ENCODE assay signal across 1 cellular context in the genomic region with DNA sequence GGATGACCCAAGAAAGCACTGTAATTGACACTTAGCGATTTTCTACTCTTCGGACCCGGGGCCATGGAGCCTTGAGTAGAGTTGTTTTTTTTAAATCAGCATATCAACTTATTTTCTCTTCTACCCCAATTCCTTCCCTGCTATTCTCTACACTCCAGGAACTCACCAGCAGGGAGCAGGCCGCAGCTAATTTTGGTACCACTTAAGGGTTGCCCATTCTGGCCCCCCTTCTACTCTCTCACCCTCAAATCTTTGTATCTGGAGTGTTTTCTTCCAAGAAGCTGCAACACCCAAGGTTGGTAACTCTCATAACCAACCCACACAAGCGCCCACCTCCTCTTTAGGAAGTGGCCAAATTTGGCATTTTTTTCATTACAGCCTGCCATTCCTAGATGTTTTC.
TF ChIP-seq lines count a peak whose summit lies in the region.

No MANE protein-coding gene starts in this region.

TF ChIP-seq in HepG2, 621 proteins besides CTCF, POLR2A, EP300 and RAD21:
- TF ChIP-seq STAG1 (CRISPR knock-in tag; IDR thresholded peaks at IDR 0.05), result peak; percentile 5; the same call in 1 of the 2 replicates
- peak; percentile 6; the same call in 1 of the 2 replicates for TF ChIP-seq SMC3 (IDR thresholded peaks at IDR 0.05; ENCODE audit: low read length)
- TF ChIP-seq ZNF556 (CRISPR knock-in tag; IDR thresholded peaks at IDR 0.05; ENCODE audit: borderline replicate concordance), result no peak
- no peak for TF ChIP-seq HDAC1 (CRISPR knock-in tag; IDR thresholded peaks at IDR 0.05)
